Comparison of ENCODE assay signal across 16 cellular contexts in genomic region chr9:111431684-111432083, GRCh38.
"Had no signal": no experiment of that assay in that cellular context is flagged by ENCODE, and none has a peak within 500 bp of the region (broad histone marks: within the 10 kb centered on the region; RNA-seq: fewer than 3 reads in every experiment).

No MANE protein-coding gene starts in this region.

- ATAC-seq: activated T-cell treated with anti-CD3 and anti-CD28 coated beads, Interleukin-2, amount 50 U/mL, for 72 hours; foreskin keratinocyte; natural killer cell treated with Interleukin-12 subunit alpha and Interleukin-12 subunit beta and Interleukin-15 and Interleukin-18, amount 100 ng/mL, for 72 hours; stimulated activated naive CD8-positive, alpha-beta T cell treated with anti-CD3 and anti-CD28 coated beads, Interleukin-15, Interleukin-2, amounts not matched to agents 100 U/mL and 50 U/mL, for 24 hours; upper lobe of right lung had no signal

- H3K4me1 ChIP-seq: ascending aorta, foreskin keratinocyte, sigmoid colon, upper lobe of right lung had no signal

- H3K27ac ChIP-seq: ascending aorta, foreskin keratinocyte, sigmoid colon, upper lobe of right lung, VCaP had no signal

- H3K9me3 ChIP-seq: ascending aorta, sigmoid colon, upper lobe of right lung had no signal

- H3K4me3 ChIP-seq: ascending aorta, sigmoid colon, upper lobe of right lung had no signal

- DNase-seq: activated CD4-positive, alpha-beta memory T cell treated with anti-CD3 and anti-CD28 coated beads for 36 hours; activated gamma-delta T cell treated with Interleukin-2 at 50 U/mL for 16 hours; activated naive CD8-positive, alpha-beta T cell treated with anti-CD3 and anti-CD28 coated beads, Interleukin-2, amount 10 ng/mL, durations not matched to agents 7 days and 5 days; activated T-cell treated with anti-CD3 and anti-CD28 coated beads, Interleukin-2, amount 50 U/mL, for 72 hours; endodermal cell; foreskin keratinocyte; mammary epithelial cell; sigmoid colon; stimulated activated CD4-positive, alpha-beta T cell treated with anti-CD3 and anti-CD28 coated beads, Interleukin-4, amount 100 ng/mL, for 1 hour; stimulated activated CD8-positive, alpha-beta memory T cell treated with anti-CD3 and anti-CD28 coated beads, Interleukin-4, amount 100 ng/mL, for 48 hours; stimulated activated naive CD8-positive, alpha-beta T cell treated with anti-CD3 and anti-CD28 coated beads, Interleukin-15, Interleukin-2, amounts not matched to agents 100 U/mL and 50 U/mL, for 24 hours; SW 1271; upper lobe of right lung had no signal

- H3K27me3 ChIP-seq: ascending aorta, foreskin keratinocyte, sigmoid colon, upper lobe of right lung had no signal
